In the genomic region with DNA sequence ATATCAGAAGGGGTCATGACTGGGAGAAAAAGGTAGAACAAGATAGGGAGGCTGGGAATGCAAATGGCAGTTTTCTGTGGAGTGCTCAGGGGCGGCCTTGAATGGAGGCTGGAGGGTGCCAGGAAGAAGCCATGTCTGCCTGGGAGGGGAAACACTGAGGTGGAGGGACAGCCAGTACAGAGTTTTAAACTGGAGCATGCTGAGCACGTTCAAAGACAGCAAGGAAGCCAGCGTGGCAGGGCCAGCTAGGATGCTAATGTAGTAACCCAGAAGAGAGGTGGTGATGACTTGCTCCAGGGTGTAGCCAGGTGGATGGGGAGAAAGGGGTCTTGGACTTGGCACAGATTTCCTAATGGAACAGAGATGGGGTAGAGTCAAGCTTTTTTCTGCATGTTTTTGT, we compare ENCODE assay signal across 35 cellular contexts.
"Had no signal": no experiment of that assay in that cellular context is flagged by ENCODE, and none has a peak within 500 bp of the region (broad histone marks: within the 10 kb centered on the region; RNA-seq: fewer than 3 reads in every experiment).

No MANE protein-coding gene starts in this region.

- DNase-seq: activated CD4-positive, alpha-beta memory T cell treated with anti-CD3 and anti-CD28 coated beads, Interleukin-2, amount 10 ng/mL, durations not matched to agents 7 days and 5 days; activated CD4-positive, alpha-beta T cell treated with anti-CD3 and anti-CD28 coated beads for 36 hours; activated CD4-positive, alpha-beta T cell treated with anti-CD3 and anti-CD28 coated beads, Interleukin-2, amount 50 U/mL, for 1 hour; activated CD4-positive, CD25-positive, alpha-beta regulatory T cell; activated gamma-delta T cell treated with Interleukin-2 at 50 U/mL for 16 hours; activated naive CD4-positive, alpha-beta T cell treated with anti-CD3 and anti-CD28 coated beads for 36 hours; activated T-cell treated with anti-CD3 and anti-CD28 coated beads, Interleukin-2, amount 50 U/mL, for 24 hours; caudate nucleus; cerebellar nuclear complex; Kasumi-1; KG1; MG63; NCI-H1048; NCI-H1105 treated with DMSO at 0.1 percent for 48 hours; NCI-H1436; NCI-H1694; NCI-H1930; NCI-H2081 treated with DMSO at 0.1 percent for 48 hours; NCI-H226; NCI-H524 treated with DMSO at 0.1 percent for 48 hours; PC-3; Peyer's patch; RPMI8226; SHP77 treated with DMSO at 0.1 percent for 48 hours; SW 1271; T-helper 1 cell; T-helper 2 cell; T1000; WERI-Rb-1 had no signal

- H3K27me3 Mint-ChIP-seq: activated CD4-positive, alpha-beta memory T cell treated with anti-CD3 and anti-CD28 coated beads, Interleukin-2, amount 10 ng/mL, durations not matched to agents 7 days and 5 days had no signal

- H3K36me3 ChIP-seq: adrenal gland, MG63, Peyer's patch, SJSA1, WERI-Rb-1 had no signal

- H3K4me1 Mint-ChIP-seq: activated CD4-positive, alpha-beta memory T cell treated with anti-CD3 and anti-CD28 coated beads, Interleukin-2, amount 10 ng/mL, durations not matched to agents 7 days and 5 days; activated CD4-positive, alpha-beta T cell treated with anti-CD3 and anti-CD28 coated beads for 36 hours; brain had no signal

- H3K9me3 Mint-ChIP-seq: activated CD4-positive, alpha-beta memory T cell treated with anti-CD3 and anti-CD28 coated beads, Interleukin-2, amount 10 ng/mL, durations not matched to agents 7 days and 5 days; activated T-helper 2 cell treated with anti-CD3 and anti-CD28 coated beads, Interferon-gamma antibody, Interleukin-2, Interleukin-4, amounts not matched to agents 10 μg/mL and 5 μg/mL and 100 μg/mL, durations not matched to agents 14 hours and 24 hours and 36 hours had no signal

- H3K27me3 ChIP-seq: MG63, Peyer's patch, SJSA1 had no signal

- H3K9me3 ChIP-seq: adrenal gland, MG63, Peyer's patch, SJSA1 had no signal

- H3K27ac ChIP-seq: adrenal gland, Peyer's patch, SJSA1, WERI-Rb-1 had no signal

- ATAC-seq: activated CD4-positive, alpha-beta T cell treated with anti-CD3 and anti-CD28 coated beads for 36 hours; activated naive CD4-positive, alpha-beta T cell treated with anti-CD3 and anti-CD28 coated beads, Interleukin-2, amount 50 U/mL, for 72 hours; PC-3; SK-N-SH treated with all-trans-retinoic acid at 6 μM for 48 hours had no signal

- H3K4me1 ChIP-seq: adrenal gland, Peyer's patch, SJSA1 had no signal

- H3K4me3 Mint-ChIP-seq: activated CD4-positive, alpha-beta memory T cell treated with anti-CD3 and anti-CD28 coated beads, Interleukin-2, amount 10 ng/mL, durations not matched to agents 7 days and 5 days; activated CD4-positive, alpha-beta T cell treated with anti-CD3 and anti-CD28 coated beads for 36 hours; activated naive CD4-positive, alpha-beta T cell treated with anti-CD3 and anti-CD28 coated beads for 36 hours; activated T-cell treated with anti-CD3 and anti-CD28 coated beads, Interleukin-2, amount 50 U/mL, for 24 hours; brain had no signal

- H3K27ac Mint-ChIP-seq: activated CD4-positive, alpha-beta memory T cell treated with anti-CD3 and anti-CD28 coated beads, Interleukin-2, amount 10 ng/mL, durations not matched to agents 7 days and 5 days; activated CD4-positive, alpha-beta T cell treated with anti-CD3 and anti-CD28 coated beads for 36 hours; activated naive CD4-positive, alpha-beta T cell treated with anti-CD3 and anti-CD28 coated beads for 36 hours; activated naive CD4-positive, alpha-beta T cell treated with anti-CD3 and anti-CD28 coated beads, Interleukin-2, amount 50 U/mL, for 72 hours; activated T-cell treated with anti-CD3 and anti-CD28 coated beads, Interleukin-2, amount 50 U/mL, for 24 hours; activated T-helper 2 cell treated with anti-CD3 and anti-CD28 coated beads, Interferon-gamma antibody, Interleukin-2, Interleukin-4, amounts not matched to agents 10 μg/mL and 5 μg/mL and 100 μg/mL, durations not matched to agents 14 hours and 24 hours and 36 hours; brain had no signal

- H3K4me3 ChIP-seq: adrenal gland, MG63, Peyer's patch, SJSA1 had no signal
